Comparison of ENCODE assay signal across 19 cellular contexts in the genomic region with DNA sequence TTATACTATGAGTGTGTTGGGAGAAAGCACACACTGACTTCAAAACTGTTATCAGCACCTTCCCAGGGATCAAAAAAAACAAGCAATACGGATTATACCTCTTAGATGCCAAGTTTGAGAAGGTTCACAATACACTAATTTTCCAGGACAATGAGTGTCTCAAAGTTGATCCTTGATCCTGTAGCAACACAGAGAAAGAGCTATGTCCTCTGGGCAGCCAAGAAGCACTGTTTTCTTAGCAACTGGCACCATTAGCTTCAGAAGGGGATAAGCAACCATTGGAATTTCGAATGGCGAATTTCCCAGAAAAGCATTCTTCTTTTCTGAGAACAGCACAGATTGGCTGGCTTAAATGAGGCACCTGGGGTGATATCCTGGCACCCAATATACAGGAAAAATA.
"Had no signal": no experiment of that assay in that cellular context is flagged by ENCODE, and none has a peak within 500 bp of the region (broad histone marks: within the 10 kb centered on the region; RNA-seq: fewer than 3 reads in every experiment).

No MANE protein-coding gene starts in this region.

- H3K4me1 ChIP-seq: lower lobe of right lung, neural progenitor cell, right atrium auricular region, spleen had no signal

- H3K27ac ChIP-seq: brain microvascular endothelial cell, lower lobe of right lung, neural progenitor cell, right atrium auricular region, spleen, tibial artery, VCaP had no signal

- H3K9me3 ChIP-seq: lower lobe of right lung, right atrium auricular region, spleen, tibial artery had no signal

- ATAC-seq: activated CD4-positive, CD25-positive, alpha-beta regulatory T cell treated with anti-CD3 and anti-CD28 coated beads, Interleukin-2, amount 50 U/mL, for 24 hours; activated naive CD8-positive, alpha-beta T cell treated with anti-CD3 and anti-CD28 coated beads, Interleukin-2, amount 50 U/mL, for 24 hours; activated T-cell treated with anti-CD3 and anti-CD28 coated beads, Interleukin-2, amount 50 U/mL, for 72 hours; left lobe of liver; lower lobe of right lung; naive thymus-derived CD8-positive, alpha-beta T cell had no signal

- H3K27me3 ChIP-seq: brain microvascular endothelial cell, neural progenitor cell, right atrium auricular region, tibial artery had no signal

- H3K4me3 ChIP-seq: lower lobe of right lung, neural progenitor cell, right atrium auricular region, spleen, tibial artery had no signal

- DNase-seq: activated CD4-positive, alpha-beta memory T cell treated with anti-CD3 and anti-CD28 coated beads, Interleukin-2, amount 10 ng/mL, durations not matched to agents 7 days and 5 days; activated CD4-positive, alpha-beta T cell treated with anti-CD3 and anti-CD28 coated beads, Interleukin-2, amount 10 ng/mL, durations not matched to agents 24 days and 14 days; activated effector memory CD4-positive, alpha-beta T cell treated with Interleukin-2 at 50 U/mL for 16 hours; activated naive CD4-positive, alpha-beta T cell treated with anti-CD3 and anti-CD28 coated beads, Interleukin-2, amount 50 U/mL, for 16 hours; activated naive CD8-positive, alpha-beta T cell treated with anti-CD3 and anti-CD28 coated beads, Interleukin-2, amount 50 U/mL, for 24 hours; activated T-cell treated with anti-CD3 and anti-CD28 coated beads, Interleukin-2, amount 50 U/mL, for 72 hours; brain microvascular endothelial cell; effector memory CD4-positive, alpha-beta T cell; lower lobe of right lung; naive thymus-derived CD8-positive, alpha-beta T cell; spleen; stimulated activated CD4-positive, alpha-beta T cell treated with anti-CD3 and anti-CD28 coated beads, Interleukin-4, amount 100 ng/mL, for 24 hours; stimulated activated naive CD4-positive, alpha-beta T cell treated with Interleukin-2 at 50 U/mL for 16 hours; tibial artery had no signal

- H3K36me3 ChIP-seq: brain microvascular endothelial cell, lower lobe of right lung, neural progenitor cell, right atrium auricular region, spleen, tibial artery had no signal
